ENCODE assay signal across 8 cellular contexts in genomic region chr10:5623081-5623748, GRCh38. TPM values are rescaled to one million over a fixed set of nuclear protein-coding genes. Genes with fewer than 3 reads are reported as not detected.
DNase-seq lines count a peak whose midpoint lies in the region; ATAC-seq lines count a peak whose summit lies in the region.

No MANE protein-coding gene starts in this region.

- no peak overlapping the region for H3K4me3 ChIP-seq in NT2/D1 (ENCODE audit: insufficient read length, low read depth)

- no peaks in the 10 kb centered on the region for H3K27me3 ChIP-seq in NT2/D1 (ENCODE audit: insufficient read depth, insufficient read length)

- peak; percentile 68 for DNase-seq in Caki2 (ENCODE audit: low read depth)
- DNase-seq in NT2/D1 (ENCODE audit: low read depth, low spot score), result peak; percentile 59
- DNase-seq in activated CD8-positive, alpha-beta memory T cell treated with anti-CD3 and anti-CD28 coated beads, Interleukin-2, amount 50 U/mL, for 1 hour (ENCODE audit: extremely low read depth), result peak; percentile 40
- peak; percentile 76 for DNase-seq in epidermal melanocyte (ENCODE audit: insufficient read length, low spot score)
- DNase-seq in middle frontal gyrus (ENCODE audit: extremely low spot score, low spot score), result peak; percentile 63
- DNase-seq in stimulated activated CD8-positive, alpha-beta memory T cell treated with anti-CD3 and anti-CD28 coated beads, Interleukin-4, amount 100 ng/mL, for 1 hour (ENCODE audit: low read depth in 2 of 2, low spot score in 1 of 2), result peak; percentile 54 to 66

- H3K4me1 ChIP-seq in NT2/D1 (ENCODE audit: insufficient read depth, insufficient read length), result no peaks in the 10 kb centered on the region

- ATAC-seq in GM19455 (IDR thresholded peaks at IDR 0.05; ENCODE audit: unreplicated experiment) (peak; percentile 95), HG03520 (IDR thresholded peaks at IDR 0.05; ENCODE audit: unreplicated experiment) (peak; percentile 95)

- H3K36me3 ChIP-seq in NT2/D1 (ENCODE audit: insufficient read depth, insufficient read length, low read length), result no peaks in the 10 kb centered on the region

- H3K9ac ChIP-seq in NT2/D1 (ENCODE audit: insufficient read length, low read depth), result no peak overlapping the region

- H3K9me3 ChIP-seq in NT2/D1 (ENCODE audit: insufficient read depth, low read length), result no peaks in the 10 kb centered on the region

- in situ Hi-C loops in Caki2 (cut with HindIII; ENCODE audit: low pct_unique_long_range_greater_than_20kb, low sequenced_read_pairs), result no loop called here

RNA-seq across cellular contexts. Expression of gene ASB13, which starts 43.2 kb away (rescaled TPM):
- 21.4 and 28.8 TPM in 2 replicates for total RNA-seq in Caki2 (2014; rRNA removed; shearing (Covaris generic); ENCODE audit: low replicate concordance)
